ENCODE assay signal across 21 cellular contexts in genomic region chr4:83830138-83830537, GRCh38.
DNase-seq lines count a peak whose midpoint lies in the region; ATAC-seq and TF ChIP-seq lines count a peak whose summit lies in the region.
"Had no signal": no experiment of that assay in that cellular context is flagged by ENCODE, and none has a peak within 500 bp of the region (broad histone marks: within the 10 kb centered on the region; RNA-seq: fewer than 3 reads in every experiment).

No MANE protein-coding gene starts in this region.

- no peaks in the 10 kb centered on the region for H4K20me1 ChIP-seq in osteoblast (ENCODE audit: insufficient read depth, low read length)

- no peak for TF ChIP-seq CTCF in osteoblast (IDR thresholded peaks at IDR 0.05; ENCODE audit: extremely low read depth, low read depth, low read length)

- WGBS in right cardiac atrium = 19% methylated on average over 4 of the region's 4 CpGs

- H3K27me3 ChIP-seq in right cardiac atrium (ENCODE audit: control insufficient read depth, insufficient read depth) = no peaks in the 10 kb centered on the region
- no peaks in the 10 kb centered on the region for H3K27me3 ChIP-seq in osteoblast (ENCODE audit: insufficient read depth, low read length)
- H3K27me3 ChIP-seq: Peyer's patch, SJCRH30, transverse colon had no signal

- H3K4me1 ChIP-seq in right cardiac atrium (ENCODE audit: control insufficient read depth, insufficient read depth, low read length) = peaks cover 2% of the 10 kb centered on the region
- no peaks in the 10 kb centered on the region for H3K4me1 ChIP-seq in osteoblast (ENCODE audit: insufficient read depth, low read length)
- H3K4me1 ChIP-seq: Peyer's patch, SJCRH30, transverse colon had no signal

- H3K4me2 ChIP-seq in osteoblast (ENCODE audit: insufficient read depth, low read length) = no peak overlapping the region

- H3K9me3 ChIP-seq in right cardiac atrium (ENCODE audit: control insufficient read depth, low read length) (no peaks in the 10 kb centered on the region), osteoblast (ENCODE audit: low read depth, low read length) (no peaks in the 10 kb centered on the region)
- H3K9me3 ChIP-seq: Peyer's patch, SJCRH30, transverse colon had no signal

- no peak overlapping the region for H3K27ac ChIP-seq in right cardiac atrium (ENCODE audit: low read length)
- H3K27ac ChIP-seq in osteoblast (ENCODE audit: low read depth, low read length) = no peak overlapping the region
- H3K27ac ChIP-seq: Peyer's patch, SJCRH30, transverse colon had no signal

- intact Hi-C loops in right cardiac atrium (cut with DNase I) = no loop called here

- H3K4me3 ChIP-seq in right cardiac atrium (ENCODE audit: low read length) (no peak overlapping the region), osteoblast (ENCODE audit: insufficient read depth, low read length) (no peak overlapping the region)
- H3K4me3 ChIP-seq: Peyer's patch, SJCRH30, transverse colon had no signal

- H2AFZ ChIP-seq in osteoblast (ENCODE audit: low read length) = no peak overlapping the region

- peak; percentile 92 to 94 for ATAC-seq in right cardiac atrium
- ATAC-seq: activated T-cell treated with anti-CD3 and anti-CD28 coated beads, Interleukin-2, amount 50 U/mL, for 4 hours; natural killer cell treated with Interleukin-12 subunit alpha and Interleukin-12 subunit beta and Interleukin-15 and Interleukin-18, amount 100 ng/mL, for 72 hours had no signal

- no peaks in the 10 kb centered on the region for H3K36me3 ChIP-seq in osteoblast (ENCODE audit: insufficient read depth, low read length)
- H3K36me3 ChIP-seq: Peyer's patch, SJCRH30, transverse colon had no signal

- no peaks in the 10 kb centered on the region for H3K79me2 ChIP-seq in osteoblast (ENCODE audit: insufficient read depth, low read length)

- DNase-seq in DMS153 (lab: John Stamatoyannopoulos, UW) = peak; percentile 98
- peak; percentile 10 for DNase-seq in HuH-7.5 (ENCODE audit: low spot score)
- DNase-seq in amniotic epithelial cell (ENCODE audit: low read depth) = peak; percentile 17
- peak in 1 of 3 donors; percentile 6 for DNase-seq in right cardiac atrium
- DNase-seq in osteoblast (ENCODE audit: insufficient read length, low spot score, missing footprints) = no peak
- DNase-seq in AG20443 (ENCODE audit: low spot score) = no peak
- DNase-seq in KG1 (lab: John Stamatoyannopoulos, UW) = no peak
- DNase-seq: activated CD4-positive, alpha-beta T cell treated with anti-CD3 and anti-CD28 coated beads, Interleukin-2, amount 10 ng/mL, durations not matched to agents 24 days and 14 days; activated naive CD4-positive, alpha-beta T cell; activated T-cell treated with anti-CD3 and anti-CD28 coated beads, Interleukin-2, amount 50 U/mL, for 4 hours; foreskin melanocyte; hippocampal formation; NCI-H1048; NCI-H187 treated with DMSO at 0.1 percent for 48 hours; Peyer's patch; posterior cingulate gyrus; SJCRH30; stimulated activated CD8-positive, alpha-beta memory T cell treated with anti-CD3 and anti-CD28 coated beads, Interleukin-4, amount 100 ng/mL, for 48 hours; T-helper 1 cell; transverse colon had no signal

Comparison
In these comparisons a context has a peak if more than half of its experiments do, and no peak if none do; other contexts are left out.
1. DNase-seq: peak in DMS153 (single experiment), HuH-7.5 (single experiment) and amniotic epithelial cell (single experiment); none in osteoblast (single experiment), AG20443 (single experiment) and KG1 (single experiment).